Comparison of ENCODE assay signal across 1 cellular context in the genomic region with DNA sequence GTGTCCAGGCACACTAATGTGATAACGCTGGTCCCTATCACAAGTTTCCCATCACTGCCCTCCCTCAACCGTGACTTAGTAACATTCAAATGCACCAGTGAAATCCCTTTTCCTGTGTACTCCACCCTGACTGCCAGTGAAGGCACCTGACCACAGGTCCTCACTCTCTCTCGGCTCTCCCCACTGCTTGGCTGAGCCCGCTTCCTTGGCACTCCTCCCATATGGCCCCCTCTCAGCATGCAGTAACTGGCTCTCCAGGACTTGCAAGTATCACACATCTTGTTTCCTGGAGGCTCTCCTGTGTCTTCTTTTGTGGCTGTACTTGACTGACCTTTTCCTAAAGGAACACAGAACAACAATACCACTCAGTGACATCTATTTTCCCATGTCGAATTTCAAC.
TF ChIP-seq lines count a peak whose summit lies in the region.

No MANE protein-coding gene starts in this region.

TF ChIP-seq in WTC11, 78 proteins besides CTCF, POLR2A, EP300 and RAD21 (continued from another document):
- no peak for TF ChIP-seq ARID4B (CRISPR knock-in tag; IDR thresholded peaks at IDR 0.05; ENCODE audit: borderline replicate concordance)
- no peak for TF ChIP-seq AFF4 (CRISPR knock-in tag; IDR thresholded peaks at IDR 0.05; ENCODE audit: borderline replicate concordance)
- no peak for TF ChIP-seq SOX15 (CRISPR knock-in tag; IDR thresholded peaks at IDR 0.05)
- TF ChIP-seq ZNF396 (CRISPR knock-in tag; IDR thresholded peaks at IDR 0.05; ENCODE audit: borderline replicate concordance): no peak
- no peak for TF ChIP-seq RORB (CRISPR knock-in tag; IDR thresholded peaks at IDR 0.05)
- TF ChIP-seq ZNF532 (CRISPR knock-in tag; IDR thresholded peaks at IDR 0.05; ENCODE audit: borderline replicate concordance): no peak
TF ChIP-seq in WTC11: peak in this region for 0.
